Comparison of ENCODE assay signal across 8 cellular contexts in genomic region chr19:33302175-33302973, GRCh38. TPM values are rescaled to one million over a fixed set of nuclear protein-coding genes. Genes with fewer than 3 reads are reported as not detected.
DNase-seq lines count a peak whose midpoint lies in the region; ATAC-seq and TF ChIP-seq lines count a peak whose summit lies in the region.

Gene CEBPA, minus strand, starts transcription at chr19:33302534. Its CDS starts 120 bp downstream, at chr19:33302414.

- H3K27me3 ChIP-seq in liver (ENCODE audit: control insufficient read depth in 4 of 4, insufficient read depth in 4 of 4, low read length in 3 of 4), result no peaks in the 10 kb centered on the region

- peak within 1 kb of the TSS; percentile 98 to 99 for H3K27ac ChIP-seq in liver (ENCODE audit: low read depth in 1 of 2, low read length in 2 of 2)

- peaks cover 45% of the 10 kb centered on the region for H3K27me3 Mint-ChIP-seq in activated CD4-positive, alpha-beta T cell treated with anti-CD3 and anti-CD28 coated beads, Interleukin-2, amount 10 ng/mL, durations not matched to agents 24 days and 14 days
- no peaks in the 10 kb centered on the region for H3K27me3 Mint-ChIP-seq in dendritic cell treated with granulocyte-macrophage colony-stimulating factor and Interleukin-4, amounts not matched to agents 40 ng/mL and 50 ng/mL, for 4 days

- DNase-seq in SHP77 (lab: John Stamatoyannopoulos, UW) (peak; percentile 58 to 81), SHP77 treated with DMSO at 0.1 percent for 48 hours (lab: John Stamatoyannopoulos, UW) (no peak), NCI-H2196 treated with DMSO at 0.1 percent for 48 hours (lab: John Stamatoyannopoulos, UW; ENCODE audit: unreplicated experiment) (peak; percentile 72)
- DNase-seq in activated CD4-positive, alpha-beta T cell treated with anti-CD3 and anti-CD28 coated beads, Interleukin-2, amount 10 ng/mL, durations not matched to agents 24 days and 14 days, result peak; percentile 87
- peak; percentile 38 to 58 for DNase-seq in stimulated activated CD4-positive, alpha-beta T cell treated with anti-CD3 and anti-CD28 coated beads, Interleukin-2, amount 100 ng/mL, for 48 hours

- H3K27ac Mint-ChIP-seq in activated CD4-positive, alpha-beta T cell treated with anti-CD3 and anti-CD28 coated beads, Interleukin-2, amount 10 ng/mL, durations not matched to agents 24 days and 14 days, result no peak within 1 kb of the TSS
- H3K27ac Mint-ChIP-seq in dendritic cell treated with granulocyte-macrophage colony-stimulating factor and Interleukin-4, amounts not matched to agents 40 ng/mL and 50 ng/mL, for 4 days, result peak within 1 kb of the TSS; percentile 93

- peak; percentile 66 for TF ChIP-seq CTCF in liver (IDR thresholded peaks at IDR 0.05; ENCODE audit: low read depth, low read length, missing input control)

- peak; percentile 68 for ATAC-seq in HG02943 (IDR thresholded peaks at IDR 0.05; ENCODE audit: low read depth, unreplicated experiment)

- H3K9me3 ChIP-seq in liver (ENCODE audit: control insufficient read depth in 4 of 4, low read length in 3 of 4), result no peaks in the 10 kb centered on the region

- H3K4me1 ChIP-seq in liver (ENCODE audit: control insufficient read depth in 4 of 4, insufficient read depth in 4 of 4, low read length in 3 of 4), result peaks cover 9 to 75% (median 37%) of the 10 kb centered on the region in 4 donors

- peak within 1 kb of the TSS; percentile 68 to 81 (median 78) for H3K4me3 ChIP-seq in liver (ENCODE audit: low read depth in 1 of 3, low read length in 3 of 3)

- no peaks in the 10 kb centered on the region for H3K9me3 Mint-ChIP-seq in activated CD4-positive, alpha-beta T cell treated with anti-CD3 and anti-CD28 coated beads, Interleukin-2, amount 10 ng/mL, durations not matched to agents 24 days and 14 days
- H3K9me3 Mint-ChIP-seq in dendritic cell treated with granulocyte-macrophage colony-stimulating factor and Interleukin-4, amounts not matched to agents 40 ng/mL and 50 ng/mL, for 4 days, result no peaks in the 10 kb centered on the region

- peak within 1 kb of the TSS; percentile 72 for H3K4me3 Mint-ChIP-seq in activated CD4-positive, alpha-beta T cell treated with anti-CD3 and anti-CD28 coated beads, Interleukin-2, amount 10 ng/mL, durations not matched to agents 24 days and 14 days
- peak within 1 kb of the TSS; percentile 97 for H3K4me3 Mint-ChIP-seq in dendritic cell treated with granulocyte-macrophage colony-stimulating factor and Interleukin-4, amounts not matched to agents 40 ng/mL and 50 ng/mL, for 4 days

- peak within 1 kb of the TSS; percentile 96 to 97 for H3K9ac ChIP-seq in liver (ENCODE audit: low read depth in 1 of 2, low read length in 2 of 2)

- no peaks in the 10 kb centered on the region for H3K36me3 Mint-ChIP-seq in activated CD4-positive, alpha-beta T cell treated with anti-CD3 and anti-CD28 coated beads, Interleukin-2, amount 10 ng/mL, durations not matched to agents 24 days and 14 days (ENCODE audit: low read depth)
- H3K36me3 Mint-ChIP-seq in dendritic cell treated with granulocyte-macrophage colony-stimulating factor and Interleukin-4, amounts not matched to agents 40 ng/mL and 50 ng/mL, for 4 days (ENCODE audit: low read depth), result peaks cover 41% of the 10 kb centered on the region

- H3K4me1 Mint-ChIP-seq in activated CD4-positive, alpha-beta T cell treated with anti-CD3 and anti-CD28 coated beads, Interleukin-2, amount 10 ng/mL, durations not matched to agents 24 days and 14 days, result no peaks in the 10 kb centered on the region
- H3K4me1 Mint-ChIP-seq in dendritic cell treated with granulocyte-macrophage colony-stimulating factor and Interleukin-4, amounts not matched to agents 40 ng/mL and 50 ng/mL, for 4 days (ENCODE audit: low read depth), result peaks cover 52% of the 10 kb centered on the region

- TF ChIP-seq RAD21 in liver (IDR thresholded peaks at IDR 0.05), result peak in 1 of 2 donors; percentile 5

- under 1% methylated on average over 111 of the region's 111 CpGs for WGBS in liver

- intact Hi-C loops in activated CD4-positive, alpha-beta T cell treated with anti-CD3 and anti-CD28 coated beads, Interleukin-2, amount 10 ng/mL, durations not matched to agents 24 days and 14 days (cut with micrococcal nuclease), result loop anchor here (2.0 kb wide), 3 partner anchors 22 to 70 kb away; partner anchors contain the start of gene CEBPG
- intact Hi-C loops in dendritic cell treated with granulocyte-macrophage colony-stimulating factor and Interleukin-4, amounts not matched to agents 40 ng/mL and 50 ng/mL, for 4 days (cut with micrococcal nuclease), result loop anchor here (1.0 to 5.0 kb wide), 5 partner anchors 55 to 125 kb away; partner anchors contain the start of gene CEBPG

- H3K36me3 ChIP-seq in liver (ENCODE audit: control insufficient read depth in 4 of 4, insufficient read depth in 3 of 4, low read depth in 1 of 4, low read length in 3 of 4), result no peaks in the 10 kb centered on the region

TF ChIP-seq in liver, 16 proteins besides CTCF, POLR2A, EP300 and RAD21:
- TF ChIP-seq NR2F2 (IDR thresholded peaks at IDR 0.05) (no peak), ZBTB33 (IDR thresholded peaks at IDR 0.05) (no peak), ATF3 (IDR thresholded peaks at IDR 0.05) (no peak), REST (IDR thresholded peaks at IDR 0.05) (peak; percentile 70), FOXA1 (IDR thresholded peaks at IDR 0.05) (no peak), TAF1 (conservative IDR thresholded peaks at IDR 0.05) (peak; percentile 62), EGR1 (IDR thresholded peaks at IDR 0.05; ENCODE audit: low read depth in 2 of 2) (peak; percentile 51 to 88)

RNA-seq across cellular contexts. Expression of gene CEBPA, which starts in this region (rescaled TPM):
- total RNA-seq in activated CD4-positive, alpha-beta T cell treated with anti-CD3 and anti-CD28 coated beads, Interleukin-2, amount 10 ng/mL, durations not matched to agents 24 days and 14 days, result 1.2 and 1.4 TPM in 2 replicates
- total RNA-seq in liver, result 10 to 100 TPM; 70.0 to 95.5 TPM
- 100 to 1,000 TPM in 1 of 2 donors, 10 to 100 TPM in 1; 32.9 to 112 TPM for polyA plus RNA-seq in liver

Comparison
In these comparisons a context has a peak if more than half of its experiments do, and no peak if none do; other contexts are left out.
1. RNA of gene CEBPA (total RNA-seq): 70.0 to 95.5 TPM in liver; 1.2 to 1.4 TPM in activated CD4-positive, alpha-beta T cell treated with anti-CD3 and anti-CD28 coated beads, Interleukin-2, amount 10 ng/mL, durations not matched to agents 24 days and 14 days; every median in the first group is over 10 times any median in the second.